ENCODE assay signal across 16 cellular contexts in the genomic region with DNA sequence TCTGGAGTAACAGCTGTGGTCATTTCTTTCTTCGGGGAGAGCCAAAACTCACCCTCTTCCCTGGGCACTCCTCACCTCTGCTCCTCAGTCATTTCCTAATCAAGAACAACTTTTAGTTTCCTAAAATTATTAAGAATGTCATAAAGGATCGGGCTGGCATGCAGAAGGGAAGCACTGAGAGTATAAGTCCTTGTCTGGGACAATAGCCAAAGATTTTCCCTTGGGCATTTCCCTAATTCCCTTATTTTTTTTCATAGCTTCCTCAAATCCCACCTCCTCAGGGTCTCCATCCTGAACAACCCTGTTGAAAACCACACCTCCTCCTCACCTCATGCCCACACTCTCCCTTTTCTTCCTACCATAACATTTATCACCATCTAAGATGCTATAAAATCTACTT.
DNase-seq lines count a peak whose midpoint lies in the region; ATAC-seq, FAIRE-seq and TF ChIP-seq lines count a peak whose summit lies in the region.
"Had no signal": no experiment of that assay in that cellular context is flagged by ENCODE, and none has a peak within 500 bp of the region (broad histone marks: within the 10 kb centered on the region; RNA-seq: fewer than 3 reads in every experiment).

No MANE protein-coding gene starts in this region.

- H3F3A ChIP-seq in GM23248 (ENCODE audit: insufficient read depth), result peaks cover 43% of the 10 kb centered on the region

- no peaks in the 10 kb centered on the region for H3K9me1 ChIP-seq in endothelial cell of umbilical vein (replicated peaks; ENCODE audit: control insufficient read depth, extremely low read depth, insufficient read depth, low read length)

- H3K4me3 ChIP-seq in GM23248, result 0 out of 2 replicates have a peak overlapping the region, but pooled peaks have one; percentile 3
- no peak overlapping the region for H3K4me3 ChIP-seq in endothelial cell of umbilical vein (replicated peaks in 1 of 3; ENCODE audit: insufficient read depth in 1 of 3, low read depth in 1 of 3, low read length in 3 of 3)
- H3K4me3 ChIP-seq: GM12878 had no signal

- POLR2A ChIA-PET in endothelial cell of umbilical vein (lab: Charles Lee), result no interaction called here

- H3K4me1 ChIP-seq in GM23248 (ENCODE audit: insufficient read depth) (peaks cover 35% of the 10 kb centered on the region), endothelial cell of umbilical vein (ENCODE audit: control insufficient read depth, extremely low read depth, insufficient read depth, low read length) (no peaks in the 10 kb centered on the region)

- TF ChIP-seq CTCF in endothelial cell of umbilical vein (IDR thresholded peaks at IDR 0.05; ENCODE audit: extremely low read depth in 1 of 2, insufficient read depth in 1 of 2, low read depth in 1 of 2, low read length in 2 of 2) (no peak), nephron progenitor cell (IDR thresholded peaks at IDR 0.05) (no peak)

- H3K9me3 ChIP-seq in GM23248 (ENCODE audit: low read depth) (no peaks in the 10 kb centered on the region), endothelial cell of umbilical vein (replicated peaks; ENCODE audit: control insufficient read depth, insufficient read depth, low read length) (no peaks in the 10 kb centered on the region)

- dilution Hi-C loops in endothelial cell of umbilical vein (cut with MboI; ENCODE audit: extremely low pct_ligation_motif_present, low sequenced_read_pairs), result no loop called here

- H3K4me1 Mint-ChIP-seq in nephron progenitor cell, result peaks cover 17% of the 10 kb centered on the region

- no TSS peak for BruUV-seq in endothelial cell of umbilical vein (replicated peaks; lab: Mats Ljungman, UMichigan)

- H3K4me2 ChIP-seq in GM23248 (ENCODE audit: unreplicated experiment) (no peak overlapping the region), endothelial cell of umbilical vein (ENCODE audit: insufficient read depth, low read length) (no peak overlapping the region)

- H3K4me3 Mint-ChIP-seq in nephron progenitor cell, result no peak overlapping the region
- H3K4me3 Mint-ChIP-seq: B cell; CD4-positive, alpha-beta T cell had no signal

- H3K36me3 ChIP-seq in GM23248 (ENCODE audit: low read depth), result no peaks in the 10 kb centered on the region
- no peaks in the 10 kb centered on the region for H3K36me3 ChIP-seq in endothelial cell of umbilical vein (ENCODE audit: control insufficient read depth in 2 of 2, extremely low read depth in 1 of 2, insufficient read depth in 2 of 2, low read length in 2 of 2)

- H3K79me2 ChIP-seq in GM23248 (ENCODE audit: insufficient read depth) (no peaks in the 10 kb centered on the region), endothelial cell of umbilical vein (ENCODE audit: control insufficient read depth, insufficient read depth, low read length) (no peaks in the 10 kb centered on the region)

- peaks cover 15% of the 10 kb centered on the region for H3K27me3 Mint-ChIP-seq in nephron progenitor cell (ENCODE audit: low read depth, poor library complexity)

- H4K20me1 ChIP-seq in GM23248 (ENCODE audit: insufficient read depth) (no peaks in the 10 kb centered on the region), endothelial cell of umbilical vein (replicated peaks; ENCODE audit: control insufficient read depth, extremely low read depth, insufficient read depth, low read length) (no peaks in the 10 kb centered on the region)

- H3K36me3 Mint-ChIP-seq in nephron progenitor cell (ENCODE audit: low read depth), result no peaks in the 10 kb centered on the region

- H3K9me3 Mint-ChIP-seq in nephron progenitor cell, result peaks cover 8% of the 10 kb centered on the region
- H3K9me3 Mint-ChIP-seq: CD4-positive, alpha-beta T cell had no signal

- 90 to 91% methylated on average over 2 of the region's 2 CpGs for WGBS in GM23248 (ENCODE audit: low coverage in 1 of 2, low lambda C conversion rate in 2 of 2, missing lambda C conversion rate in 2 of 2), 2 experiments

- 0 out of 2 replicates have a peak, but pooled peaks cover 3% of the 10 kb centered on the region for H3K9me2 ChIP-seq in GM23248 (ENCODE audit: insufficient read depth)

- H3K9ac ChIP-seq in GM23248, result no peak overlapping the region; the same call in 1 of the 2 replicates
- no peak overlapping the region for H3K9ac ChIP-seq in endothelial cell of umbilical vein (replicated peaks; ENCODE audit: extremely low read depth, insufficient read depth, low read length)

- in situ Hi-C loops in GM23248 (cut with MboI), result no loop called here

- no peak for FAIRE-seq in endothelial cell of umbilical vein (lab: Jason Lieb, UNC)
- FAIRE-seq: GM12878, GM18507, H54 had no signal

- DNase-seq in GM23248 (peak; percentile 16), endothelial cell of umbilical vein (ENCODE audit: low read depth, low spot score) (peak; percentile 38), nephron progenitor cell (no peak), NCI-H2081 treated with DMSO at 0.1 percent for 48 hours (lab: John Stamatoyannopoulos, UW) (no peak), OCI-M2 (lab: John Stamatoyannopoulos, UW; ENCODE audit: unreplicated experiment) (no peak), NCI-H128 (lab: John Stamatoyannopoulos, UW; ENCODE audit: unreplicated experiment) (no peak)
- DNase-seq: C1 segment of cervical spinal cord; Calu3; CD4-positive, alpha-beta T cell; DMS79 had no signal

- TF ChIP-seq POLR2A in endothelial cell of umbilical vein (IDR thresholded peaks at IDR 0.05; ENCODE audit: low read depth, low read length), result no peak

- ATAC-seq in HG02759 (IDR thresholded peaks at IDR 0.05; ENCODE audit: unreplicated experiment), result no peak
- ATAC-seq: GM12878, HCT116 had no signal

- CTCF ChIA-PET in endothelial cell of umbilical vein (lab: Charles Lee), result no interaction called here

- H2AFZ ChIP-seq in GM23248 (no peak overlapping the region), endothelial cell of umbilical vein (ENCODE audit: low read depth, low read length) (no peak overlapping the region)

- no peaks in the 10 kb centered on the region for H3K27me3 ChIP-seq in GM23248 (replicated peaks; ENCODE audit: insufficient read depth)
- no peaks in the 10 kb centered on the region for H3K27me3 ChIP-seq in endothelial cell of umbilical vein (ENCODE audit: control insufficient read depth in 2 of 2, insufficient read depth in 2 of 2, low read length in 2 of 2)

- H3K27ac ChIP-seq in GM23248, result peak overlapping the region; percentile 72
- H3K27ac ChIP-seq in endothelial cell of umbilical vein (ENCODE audit: insufficient read depth, low read depth, low read length), result no peak overlapping the region

- intact Hi-C loops in endothelial cell of umbilical vein (cut with micrococcal nuclease), result no loop called here

- peak overlapping the region; percentile 79 for H3K27ac Mint-ChIP-seq in nephron progenitor cell
- H3K27ac Mint-ChIP-seq: B cell; CD4-positive, alpha-beta T cell had no signal

TF ChIP-seq in endothelial cell of umbilical vein, 7 proteins besides CTCF, POLR2A, EP300 and RAD21:
- TF ChIP-seq, protein P1, sequence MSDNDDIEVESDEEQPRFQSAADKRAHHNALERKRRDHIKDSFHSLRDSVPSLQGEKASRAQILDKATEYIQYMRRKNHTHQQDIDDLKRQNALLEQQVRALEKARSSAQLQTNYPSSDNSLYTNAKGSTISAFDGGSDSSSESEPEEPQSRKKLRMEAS (IDR thresholded peaks at IDR 0.05; ENCODE audit: insufficient read depth, insufficient read length), result no peak
- TF ChIP-seq EZH2 (IDR thresholded peaks at IDR 0.05; ENCODE audit: borderline replicate concordance, low read depth, low read length, severe bottlenecking) (no peak), GATA2 (IDR thresholded peaks at IDR 0.05; ENCODE audit: insufficient read depth, insufficient read length, low read depth, low read length) (no peak), FOS (IDR thresholded peaks at IDR 0.05; ENCODE audit: borderline replicate concordance, insufficient read depth, low read length) (no peak), POLR2AphosphoS5 (IDR thresholded peaks at IDR 0.05; ENCODE audit: insufficient read depth, low read depth, low read length) (no peak), JUN (IDR thresholded peaks at IDR 0.05; ENCODE audit: borderline replicate concordance, insufficient read depth, insufficient read length, low read depth) (no peak), MYC (IDR thresholded peaks at IDR 0.05; ENCODE audit: low read depth, low read length) (no peak)
TF ChIP-seq in endothelial cell of umbilical vein: peak in this region for 0.

Comparison
In these comparisons a context has a peak if more than half of its experiments do, and no peak if none do; other contexts are left out.
1. DNase-seq: peak in GM23248 (single experiment) and endothelial cell of umbilical vein (single experiment); none in nephron progenitor cell (single experiment), NCI-H2081 treated with DMSO at 0.1 percent for 48 hours (single experiment), OCI-M2 (single experiment) and NCI-H128 (single experiment).